In the genomic region with DNA sequence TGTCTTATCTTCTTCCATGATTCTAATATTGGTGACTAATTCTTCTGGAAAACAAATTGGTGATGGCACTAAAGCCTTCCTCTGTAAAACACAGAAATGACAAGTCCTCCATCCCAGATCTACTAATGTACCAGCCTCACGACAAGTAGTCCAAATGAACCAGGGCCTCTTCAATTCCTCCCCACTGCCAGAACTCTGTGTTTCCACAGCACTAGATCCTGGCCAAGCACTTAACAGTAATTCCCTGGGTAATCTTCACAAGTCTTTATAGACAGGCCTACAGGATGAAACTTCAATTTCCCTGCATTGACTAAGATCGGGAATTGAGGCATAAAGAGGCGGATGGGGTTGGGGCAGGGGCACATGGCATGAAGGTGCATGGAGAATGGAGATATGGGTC, we compare ENCODE assay signal across 10 cellular contexts. TPM values are rescaled to one million over a fixed set of nuclear protein-coding genes. Genes with fewer than 3 reads are reported as not detected.
"Had no signal": no experiment of that assay in that cellular context is flagged by ENCODE, and none has a peak within 500 bp of the region (broad histone marks: within the 10 kb centered on the region; RNA-seq: fewer than 3 reads in every experiment).

No MANE protein-coding gene starts in this region.

- ATAC-seq: HCT116, HepG2 had no signal

- H3K4me3 ChIP-seq: GM23248, HAP-1 had no signal

- H3K27ac Mint-ChIP-seq: HFFc6, IgD-negative memory B cell had no signal

- DNase-seq: GM23248, GOT3, H7, HFFc6 had no signal

- H3K9me3 ChIP-seq: HAP-1 had no signal

- H3K9ac ChIP-seq: GM23248 had no signal

- H3K4me1 Mint-ChIP-seq: IgD-negative memory B cell had no signal

- H3K27ac ChIP-seq: GM23248, HL-60 had no signal

- H3K4me1 ChIP-seq: HAP-1 had no signal

- H3K9me3 Mint-ChIP-seq: HFFc6 had no signal

- H3K4me3 Mint-ChIP-seq: HFFc6, IgD-negative memory B cell had no signal

- H3K36me3 ChIP-seq: HAP-1 had no signal

RNA-seq across cellular contexts. Expression of a gene that starts 52.7 kb away (rescaled TPM):
- total RNA-seq: GM23248, H4, HepG2, HFFc6 had no signal
- polyA plus RNA-seq: GM23248, HepG2, IgD-negative memory B cell had no signal
